8 cellular contexts compared by ENCODE assay signal in the genomic region with DNA sequence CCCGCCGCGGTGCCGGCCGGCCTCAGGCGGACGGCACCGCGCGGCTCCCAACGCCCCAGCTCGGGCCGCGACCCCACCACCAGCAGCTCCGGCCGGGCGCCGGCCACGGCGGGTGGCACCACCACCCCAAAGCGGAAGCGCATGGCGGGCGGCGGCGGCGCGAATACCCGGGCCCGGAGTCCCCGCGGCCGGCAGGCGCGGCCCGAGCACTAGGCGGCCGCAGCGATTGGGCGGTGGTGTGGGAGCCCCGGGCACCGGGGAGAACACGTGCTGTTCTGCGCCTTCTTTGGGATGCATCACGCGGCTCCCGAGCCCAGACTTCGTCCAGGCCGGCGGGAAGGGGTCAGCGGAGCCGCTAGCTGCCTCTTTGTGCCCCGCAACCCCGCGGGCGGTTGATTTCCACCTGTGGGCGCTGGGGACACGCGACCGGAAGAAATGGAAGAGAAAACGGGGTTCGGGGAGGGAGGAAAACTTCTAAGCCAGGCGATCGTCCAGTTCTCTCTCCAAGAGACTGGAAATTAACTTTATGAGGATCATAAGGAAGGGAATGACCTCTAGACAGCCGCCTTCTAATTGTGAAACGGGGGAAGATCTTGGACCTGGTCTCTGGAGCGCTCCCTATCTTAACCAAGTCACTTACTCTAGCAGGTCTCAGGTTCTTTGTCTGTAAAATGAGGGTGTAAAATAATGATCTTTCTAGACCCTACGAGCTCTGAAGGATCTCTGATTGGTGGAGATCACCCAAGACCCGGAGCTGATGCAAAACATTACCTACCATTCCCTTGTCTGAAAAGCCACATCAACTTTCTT. TPM values are rescaled to one million over a fixed set of nuclear protein-coding genes. Genes with fewer than 3 reads are reported as not detected.
DNase-seq lines count a peak whose midpoint lies in the region; ATAC-seq and TF ChIP-seq lines count a peak whose summit lies in the region.

A gene (minus strand): TSS at position 165 of the 810 bp plus-strand sequence. CDS start 22 bp downstream, at position 143.

- TF ChIP-seq EP300 in ovary (IDR thresholded peaks at IDR 0.05) (no peak), tibial nerve (IDR thresholded peaks at IDR 0.05) (peak in 1 of 2 donors; percentile 68)

- H3K27me3 ChIP-seq in GM23338 (ENCODE audit: insufficient read depth) (no peaks in the 10 kb centered on the region), ovary (no peaks in the 10 kb centered on the region), tibial nerve (no peaks in the 10 kb centered on the region)

- peak within 1 kb of the TSS; percentile 94 for H3K9ac ChIP-seq in SK-N-MC (ENCODE audit: insufficient read length)

- H3K27ac Mint-ChIP-seq in GM23338: peak within 1 kb of the TSS; percentile 100
- H3K27ac Mint-ChIP-seq in activated naive CD4-positive, alpha-beta T cell treated with anti-CD3 and anti-CD28 coated beads, Interleukin-2, amount 50 U/mL, for 24 hours: peak within 1 kb of the TSS; percentile 99

- H3K36me3 ChIP-seq in GM23338 (ENCODE audit: insufficient read depth) (no peaks in the 10 kb centered on the region), SK-N-MC (ENCODE audit: insufficient read depth, low read length) (no peaks in the 10 kb centered on the region), ovary (no peaks in the 10 kb centered on the region), tibial nerve (no peaks in the 10 kb centered on the region)

- TF ChIP-seq CTCF in GM23338 (conservative IDR thresholded peaks at IDR 0.05; ENCODE audit: low read depth in 2 of 2) (no peak), ovary (IDR thresholded peaks at IDR 0.05) (no peak), tibial nerve (IDR thresholded peaks at IDR 0.05) (peak in 2 of 5 experiments; percentile 44 to 55)

- H3K4me3 ChIP-seq in GM23338: peak within 1 kb of the TSS; percentile 61
- H3K4me3 ChIP-seq in SK-N-MC: peak within 1 kb of the TSS; percentile 94
- peak within 1 kb of the TSS; percentile 57 for H3K4me3 ChIP-seq in ovary
- H3K4me3 ChIP-seq in tibial nerve: peak within 1 kb of the TSS; percentile 53 to 96 (median 76)

- H2AFZ ChIP-seq in GM23338: peak within 1 kb of the TSS; percentile 56; the same call in 1 of the 2 replicates

- H3K27ac ChIP-seq in GM23338 (ENCODE audit: low read depth): peak within 1 kb of the TSS; percentile 98
- H3K27ac ChIP-seq in SK-N-MC: peak within 1 kb of the TSS; percentile 56
- H3K27ac ChIP-seq in ovary: peak within 1 kb of the TSS; percentile 96 to 99
- peak within 1 kb of the TSS; percentile 94 to 98 (median 96) for H3K27ac ChIP-seq in tibial nerve

- no peak for TF ChIP-seq POLR2A in ovary (IDR thresholded peaks at IDR 0.05)
- peak in 1 of 2 donors; percentile 14 for TF ChIP-seq POLR2A in tibial nerve (IDR thresholded peaks at IDR 0.05)

- intact Hi-C loops in head of caudate nucleus (cut with DNase I): loop anchor here (2.0 to 10.0 kb wide), 2 partner anchors 79 to 229 kb away; a partner anchor contains a TSS
- intact Hi-C loops in ovary (cut with DNase I): loop anchor here (2.0 to 10.0 kb wide), 5 partner anchors 77 to 1451 kb away; a partner anchor contains a TSS

- ATAC-seq in GM23338: peak; percentile 73

- peak within 1 kb of the TSS; percentile 92 for H3K4me3 Mint-ChIP-seq in GM23338
- peak within 1 kb of the TSS; percentile 97 for H3K4me3 Mint-ChIP-seq in activated naive CD4-positive, alpha-beta T cell treated with anti-CD3 and anti-CD28 coated beads, Interleukin-2, amount 50 U/mL, for 24 hours

- H3K36me3 Mint-ChIP-seq in GM23338 (ENCODE audit: low read depth): no peaks in the 10 kb centered on the region; the same call in none of the 3 replicates
- no peaks in the 10 kb centered on the region for H3K36me3 Mint-ChIP-seq in activated naive CD4-positive, alpha-beta T cell treated with anti-CD3 and anti-CD28 coated beads, Interleukin-2, amount 50 U/mL, for 24 hours

- 1% methylated on average over 36 to 69 of the region's 69 CpGs for WGBS in ovary, 3 donors
- WGBS in tibial nerve, 2 donors: 0 to 1% methylated on average over 28 to 44 of the region's 69 CpGs

- no peaks in the 10 kb centered on the region for H3F3A ChIP-seq in GM23338 (replicated peaks; ENCODE audit: low read depth)

- no peaks in the 10 kb centered on the region for H3K9me3 ChIP-seq in SK-N-MC (ENCODE audit: low read depth, low read length)
- no peaks in the 10 kb centered on the region for H3K9me3 ChIP-seq in ovary
- no peaks in the 10 kb centered on the region for H3K9me3 ChIP-seq in tibial nerve

- H3K4me1 ChIP-seq in GM23338 (ENCODE audit: insufficient read depth) (peaks cover 13% of the 10 kb centered on the region), ovary (ENCODE audit: insufficient read depth) (peaks cover 2% of the 10 kb centered on the region), tibial nerve (peaks cover 0 to 51% (median 10%) of the 10 kb centered on the region in 4 donors)

- peaks cover 4% of the 10 kb centered on the region for H3K27me3 Mint-ChIP-seq in GM23338 (ENCODE audit: insufficient read depth, low read depth, poor library complexity)
- H3K27me3 Mint-ChIP-seq in activated naive CD4-positive, alpha-beta T cell treated with anti-CD3 and anti-CD28 coated beads, Interleukin-2, amount 50 U/mL, for 24 hours: no peaks in the 10 kb centered on the region

- peaks cover 6% of the 10 kb centered on the region; the same call in 1 of the 3 replicates for H3K9me3 Mint-ChIP-seq in GM23338
- H3K9me3 Mint-ChIP-seq in activated naive CD4-positive, alpha-beta T cell treated with anti-CD3 and anti-CD28 coated beads, Interleukin-2, amount 50 U/mL, for 24 hours: no peaks in the 10 kb centered on the region

- peaks cover 14% of the 10 kb centered on the region for H3K4me1 Mint-ChIP-seq in GM23338
- H3K4me1 Mint-ChIP-seq in activated naive CD4-positive, alpha-beta T cell treated with anti-CD3 and anti-CD28 coated beads, Interleukin-2, amount 50 U/mL, for 24 hours: peaks cover 26% of the 10 kb centered on the region

- H3K79me2 ChIP-seq in GM23338 (replicated peaks; ENCODE audit: insufficient read depth): 0 out of 2 replicates have a peak, but pooled peaks cover 9% of the 10 kb centered on the region

- no peaks in the 10 kb centered on the region for H4K20me1 ChIP-seq in GM23338 (replicated peaks; ENCODE audit: insufficient read depth)

- peak within 1 kb of the TSS; percentile 78 for H3K4me2 ChIP-seq in GM23338

- DNase-seq in GDM1 (lab: John Stamatoyannopoulos, UW) (peak; percentile 80), GM23338 (ENCODE audit: low spot score) (peak; percentile 88), Kasumi-1 (lab: John Stamatoyannopoulos, UW) (peak; percentile 83 to 85), SK-N-MC (ENCODE audit: low read depth, low spot score) (no peak), head of caudate nucleus (peak; percentile 49 to 90 (median 77)), ovary (peak; percentile 82 to 88 (median 84)), tibial nerve (ENCODE audit: low spot score in 2 of 2) (peak; percentile 52 to 58)

- H3K9me2 ChIP-seq in GM23338 (ENCODE audit: insufficient read depth): no peaks in the 10 kb centered on the region

TF ChIP-seq in GM23338, 12 proteins besides CTCF, POLR2A, EP300 and RAD21:
- TF ChIP-seq, protein P1, sequence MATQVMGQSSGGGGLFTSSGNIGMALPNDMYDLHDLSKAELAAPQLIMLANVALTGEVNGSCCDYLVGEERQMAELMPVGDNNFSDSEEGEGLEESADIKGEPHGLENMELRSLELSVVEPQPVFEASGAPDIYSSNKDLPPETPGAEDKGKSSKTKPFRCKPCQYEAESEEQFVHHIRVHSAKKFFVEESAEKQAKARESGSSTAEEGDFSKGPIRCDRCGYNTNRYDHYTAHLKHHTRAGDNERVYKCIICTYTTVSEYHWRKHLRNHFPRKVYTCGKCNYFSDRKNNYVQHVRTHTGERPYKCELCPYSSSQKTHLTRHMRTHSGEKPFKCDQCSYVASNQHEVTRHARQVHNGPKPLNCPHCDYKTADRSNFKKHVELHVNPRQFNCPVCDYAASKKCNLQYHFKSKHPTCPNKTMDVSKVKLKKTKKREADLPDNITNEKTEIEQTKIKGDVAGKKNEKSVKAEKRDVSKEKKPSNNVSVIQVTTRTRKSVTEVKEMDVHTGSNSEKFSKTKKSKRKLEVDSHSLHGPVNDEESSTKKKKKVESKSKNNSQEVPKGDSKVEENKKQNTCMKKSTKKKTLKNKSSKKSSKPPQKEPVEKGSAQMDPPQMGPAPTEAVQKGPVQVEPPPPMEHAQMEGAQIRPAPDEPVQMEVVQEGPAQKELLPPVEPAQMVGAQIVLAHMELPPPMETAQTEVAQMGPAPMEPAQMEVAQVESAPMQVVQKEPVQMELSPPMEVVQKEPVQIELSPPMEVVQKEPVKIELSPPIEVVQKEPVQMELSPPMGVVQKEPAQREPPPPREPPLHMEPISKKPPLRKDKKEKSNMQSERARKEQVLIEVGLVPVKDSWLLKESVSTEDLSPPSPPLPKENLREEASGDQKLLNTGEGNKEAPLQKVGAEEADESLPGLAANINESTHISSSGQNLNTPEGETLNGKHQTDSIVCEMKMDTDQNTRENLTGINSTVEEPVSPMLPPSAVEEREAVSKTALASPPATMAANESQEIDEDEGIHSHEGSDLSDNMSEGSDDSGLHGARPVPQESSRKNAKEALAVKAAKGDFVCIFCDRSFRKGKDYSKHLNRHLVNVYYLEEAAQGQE (IDR thresholded peaks at IDR 0.05; ENCODE audit: unreplicated experiment): peak; percentile 6
- TF ChIP-seq EZH2phosphoT487 (IDR thresholded peaks at IDR 0.05; ENCODE audit: unreplicated experiment): no peak

RNA-seq across cellular contexts. Expression of the gene that starts here (rescaled TPM):
- total RNA-seq in GM23338 (2014; rRNA removed; shearing (Covaris generic)): 8.0 and 17.8 TPM in 2 replicates
- polyA plus RNA-seq in GM23338 (2016; fragmentation: Nextera tagmentation; extraction: Ambion mirVana) (3.5 and 3.7 TPM in 2 replicates), ovary (10 to 100 TPM in 1 of 2 donors, 1 to 10 TPM in 1; 6.0 to 13.4 TPM)
- total RNA-seq in ovary (10 to 100 TPM; 12.2 to 23.9 (median 19.8) TPM), tibial nerve (10 to 100 TPM; 14.7 to 24.9 (median 20.3) TPM)
